8 cellular contexts compared by ENCODE assay signal in genomic region chr15:101251830-101252820, GRCh38. TPM values are rescaled to one million over a fixed set of nuclear protein-coding genes. Genes with fewer than 3 reads are reported as not detected.
A peak's percentile ranks its signal among the peaks of the same experiment; 100 is the strongest.
DNase-seq lines count a peak whose midpoint lies in the region; ATAC-seq and TF ChIP-seq lines count a peak whose summit lies in the region.

Gene CHSY1, minus strand, starts transcription at chr15:101252048. Its CDS starts 592 bp downstream, at chr15:101251456.

- peak; percentile 61 for ATAC-seq in GM18858 (IDR thresholded peaks at IDR 0.05; ENCODE audit: unreplicated experiment)
- peak; percentile 75 for ATAC-seq in HG03066 (IDR thresholded peaks at IDR 0.05; ENCODE audit: low read depth, unreplicated experiment)

- no peak for TF ChIP-seq CTCF in kidney epithelial cell (IDR thresholded peaks at IDR 0.05; ENCODE audit: insufficient read depth, low read length, poor library complexity, severe bottlenecking)

- H3K79me2 ChIP-seq in ACC112 (ENCODE audit: control insufficient read depth, insufficient read depth, low read length, unreplicated experiment), result peaks cover 46% of the 10 kb centered on the region

- peak within 1 kb of the TSS; percentile 63 for H3K27ac ChIP-seq in ACC112 (ENCODE audit: low read depth, low read length)

- no peaks in the 10 kb centered on the region for H3K36me3 ChIP-seq in ACC112 (ENCODE audit: insufficient read depth, low read length)
- no peaks in the 10 kb centered on the region for H3K36me3 ChIP-seq in kidney epithelial cell (ENCODE audit: control insufficient read depth, insufficient read depth, low read length)

- H3K4me1 ChIP-seq in ACC112 (ENCODE audit: control insufficient read depth, insufficient read depth, low read length, unreplicated experiment), result peaks cover 34% of the 10 kb centered on the region

- H3K4me3 ChIP-seq in ACC112 (ENCODE audit: low read depth, low read length), result peak within 1 kb of the TSS; percentile 95
- H3K4me3 ChIP-seq in kidney epithelial cell (ENCODE audit: low read depth, low read length), result peak within 1 kb of the TSS; percentile 76

- H2AFZ ChIP-seq in ACC112 (ENCODE audit: low read length, unreplicated experiment), result peak within 1 kb of the TSS; percentile 84

- H3K27me3 ChIP-seq in ACC112 (ENCODE audit: insufficient read depth, low read length), result no peaks in the 10 kb centered on the region
- H3K27me3 ChIP-seq in kidney epithelial cell (ENCODE audit: control insufficient read depth, insufficient read depth, low read length), result no peaks in the 10 kb centered on the region

- peak; percentile 95 for DNase-seq in NCI-H226
- peak; percentile 88 for DNase-seq in activated CD4-positive, CD25-positive, alpha-beta regulatory T cell treated with anti-CD3 and anti-CD28 coated beads, Interleukin-2, amount 50 U/mL, for 72 hours
- peak; percentile 82 for DNase-seq in cerebellar cortex (ENCODE audit: low spot score)
- no peak for DNase-seq in kidney epithelial cell (ENCODE audit: low read depth)
- peak; percentile 91 for DNase-seq in stimulated activated CD4-positive, alpha-beta T cell treated with anti-CD3 and anti-CD28 coated beads, Interleukin-15, amount 100 ng/mL, for 24 hours

RNA-seq across cellular contexts. Expression of gene CHSY1, which starts in this region (rescaled TPM):
- 21.1 and 22.9 TPM in 2 replicates for total RNA-seq in kidney epithelial cell
